8 cellular contexts compared by ENCODE assay signal in genomic region chr2:241734467-241735208, GRCh38. TPM values are rescaled to one million over a fixed set of nuclear protein-coding genes. Genes with fewer than 3 reads are reported as not detected.
DNase-seq lines count a peak whose midpoint lies in the region; ATAC-seq lines count a peak whose summit lies in the region.

Gene D2HGDH, plus strand, starts transcription at chr2:241734630. Its CDS starts 595 bp downstream, at chr2:241735225.

- no peaks in the 10 kb centered on the region for H4K20me1 ChIP-seq in Karpas-422 (ENCODE audit: insufficient read depth, low read depth, low read length)

- peak within 1 kb of the TSS; percentile 67 for H3K27ac ChIP-seq in Karpas-422 (ENCODE audit: low read length)
- peak within 1 kb of the TSS; percentile 75 for H3K27ac ChIP-seq in naive thymus-derived CD4-positive, alpha-beta T cell (ENCODE audit: low read depth, low read length)

- H3K79me2 ChIP-seq in Karpas-422 (ENCODE audit: low read length): peaks cover 48% of the 10 kb centered on the region

- H3K4me1 Mint-ChIP-seq in activated T-helper 1 cell treated with anti-CD3 and anti-CD28 coated beads, Interleukin-12 subunit alpha, Interleukin-12 subunit beta, Interleukin-2, Interleukin-4 antibody, amounts not matched to agents 30 ng/mL and 10 ng/mL and 1 ng/mL, durations not matched to agents 14 hours and 24 hours and 36 hours (ENCODE audit: low read depth): peaks cover 41% of the 10 kb centered on the region
- peaks cover 9 to 54% (median 43%) of the 10 kb centered on the region in 7 donors for H3K4me1 Mint-ChIP-seq in naive thymus-derived CD4-positive, alpha-beta T cell
- H3K4me1 Mint-ChIP-seq in stimulated activated memory B cell treated with anti-CD40 and anti-IgM and Interleukin-4, amounts not matched to agents 10 μg/mL and 1 μg/mL and 100 μg/mL, for 72 hours: peaks cover 67% of the 10 kb centered on the region

- H3K9me2 ChIP-seq in Karpas-422 (replicated peaks; ENCODE audit: insufficient read depth, low read length): no peaks in the 10 kb centered on the region

- H3K4me3 Mint-ChIP-seq in activated T-helper 1 cell treated with anti-CD3 and anti-CD28 coated beads, Interleukin-12 subunit alpha, Interleukin-12 subunit beta, Interleukin-2, Interleukin-4 antibody, amounts not matched to agents 30 ng/mL and 10 ng/mL and 1 ng/mL, durations not matched to agents 14 hours and 24 hours and 36 hours: peak within 1 kb of the TSS; percentile 82
- peak within 1 kb of the TSS; percentile 79 to 89 (median 84) for H3K4me3 Mint-ChIP-seq in naive thymus-derived CD4-positive, alpha-beta T cell
- H3K4me3 Mint-ChIP-seq in stimulated activated memory B cell treated with anti-CD40 and anti-IgM and Interleukin-4, amounts not matched to agents 10 μg/mL and 1 μg/mL and 100 μg/mL, for 72 hours: peak within 1 kb of the TSS; percentile 84

- no peaks in the 10 kb centered on the region for H3K9me3 Mint-ChIP-seq in activated T-helper 1 cell treated with anti-CD3 and anti-CD28 coated beads, Interleukin-12 subunit alpha, Interleukin-12 subunit beta, Interleukin-2, Interleukin-4 antibody, amounts not matched to agents 30 ng/mL and 10 ng/mL and 1 ng/mL, durations not matched to agents 14 hours and 24 hours and 36 hours
- H3K9me3 Mint-ChIP-seq in naive thymus-derived CD4-positive, alpha-beta T cell: no peaks in the 10 kb centered on the region
- peaks cover 5% of the 10 kb centered on the region for H3K9me3 Mint-ChIP-seq in stimulated activated memory B cell treated with anti-CD40 and anti-IgM and Interleukin-4, amounts not matched to agents 10 μg/mL and 1 μg/mL and 100 μg/mL, for 72 hours

- no peaks in the 10 kb centered on the region for H3K36me3 ChIP-seq in Karpas-422 (ENCODE audit: insufficient read depth, low read length)
- peaks cover 0 to 12% (median 0%) of the 10 kb centered on the region in 3 experiments for H3K36me3 ChIP-seq in naive thymus-derived CD4-positive, alpha-beta T cell (ENCODE audit: control insufficient read depth in 2 of 3, insufficient read depth in 3 of 3, low read length in 3 of 3)

- peaks cover 11% of the 10 kb centered on the region for H3K36me3 Mint-ChIP-seq in activated T-helper 1 cell treated with anti-CD3 and anti-CD28 coated beads, Interleukin-12 subunit alpha, Interleukin-12 subunit beta, Interleukin-2, Interleukin-4 antibody, amounts not matched to agents 30 ng/mL and 10 ng/mL and 1 ng/mL, durations not matched to agents 14 hours and 24 hours and 36 hours (ENCODE audit: low read depth)
- peaks cover 0 to 5% (median 0%) of the 10 kb centered on the region in 5 donors for H3K36me3 Mint-ChIP-seq in naive thymus-derived CD4-positive, alpha-beta T cell
- H3K36me3 Mint-ChIP-seq in stimulated activated memory B cell treated with anti-CD40 and anti-IgM and Interleukin-4, amounts not matched to agents 10 μg/mL and 1 μg/mL and 100 μg/mL, for 72 hours: peaks cover 24% of the 10 kb centered on the region

- ATAC-seq in GM21786 (IDR thresholded peaks at IDR 0.05; ENCODE audit: unreplicated experiment): peak; percentile 70
- ATAC-seq in naive thymus-derived CD4-positive, alpha-beta T cell: peak; percentile 98
- peak; percentile 97 for ATAC-seq in stimulated activated memory B cell treated with anti-CD40 and anti-IgM and Interleukin-4, amounts not matched to agents 10 μg/mL and 1 μg/mL and 100 μg/mL, for 72 hours

- peaks cover 3% of the 10 kb centered on the region for H3K27me3 Mint-ChIP-seq in activated T-helper 1 cell treated with anti-CD3 and anti-CD28 coated beads, Interleukin-12 subunit alpha, Interleukin-12 subunit beta, Interleukin-2, Interleukin-4 antibody, amounts not matched to agents 30 ng/mL and 10 ng/mL and 1 ng/mL, durations not matched to agents 14 hours and 24 hours and 36 hours (ENCODE audit: insufficient read depth)
- H3K27me3 Mint-ChIP-seq in naive thymus-derived CD4-positive, alpha-beta T cell: no peaks in the 10 kb centered on the region
- H3K27me3 Mint-ChIP-seq in stimulated activated memory B cell treated with anti-CD40 and anti-IgM and Interleukin-4, amounts not matched to agents 10 μg/mL and 1 μg/mL and 100 μg/mL, for 72 hours: no peaks in the 10 kb centered on the region

- H3K9me3 ChIP-seq in Karpas-422 (ENCODE audit: low read length): no peaks in the 10 kb centered on the region
- no peaks in the 10 kb centered on the region for H3K9me3 ChIP-seq in naive thymus-derived CD4-positive, alpha-beta T cell (ENCODE audit: control insufficient read depth in 2 of 3, low read length in 3 of 3)

- H2AFZ ChIP-seq in Karpas-422 (ENCODE audit: low read length): peak within 1 kb of the TSS; percentile 74

- POLR2A ChIA-PET in naive thymus-derived CD4-positive, alpha-beta T cell (lab: Charles Lee): interaction anchor here (0.7 to 1.8 kb wide), 5 partner anchors 33 to 147 kb away, joined by 3 to 22 read pairs (median 3); partner anchors contain the start of genes DTYMK and ING5

- H3K4me3 ChIP-seq in Karpas-422 (ENCODE audit: low read length): peak within 1 kb of the TSS; percentile 97
- peak within 1 kb of the TSS; percentile 88 for H3K4me3 ChIP-seq in naive thymus-derived CD4-positive, alpha-beta T cell (ENCODE audit: low read length)

- peak within 1 kb of the TSS; percentile 99 for H3K9ac ChIP-seq in Karpas-422 (ENCODE audit: low read length)

- DNase-seq in DMS79 (lab: John Stamatoyannopoulos, UW) (peak; percentile 30), Karpas-422 (peak; percentile 95), RKO (ENCODE audit: low spot score) (peak; percentile 81), fibroblast of gingiva (ENCODE audit: low read depth) (peak; percentile 76)
- peak; percentile 89 for DNase-seq in activated T-helper 1 cell treated with anti-CD3 and anti-CD28 coated beads, Interleukin-12 subunit alpha, Interleukin-12 subunit beta, Interleukin-2, Interleukin-4 antibody, amounts not matched to agents 30 ng/mL and 10 ng/mL and 1 ng/mL, durations not matched to agents 14 hours and 24 hours and 36 hours (ENCODE audit: low spot score)
- DNase-seq in naive thymus-derived CD4-positive, alpha-beta T cell: peak; percentile 85 to 99 (median 91)

- intact Hi-C loops in activated T-helper 1 cell treated with anti-CD3 and anti-CD28 coated beads, Interleukin-12 subunit alpha, Interleukin-12 subunit beta, Interleukin-2, Interleukin-4 antibody, amounts not matched to agents 30 ng/mL and 10 ng/mL and 1 ng/mL, durations not matched to agents 14 hours and 24 hours and 36 hours (cut with micrococcal nuclease): loop anchor here (1.0 to 5.0 kb wide), 11 partner anchors 32 to 882 kb away; partner anchors contain the start of genes ATG4B, DTYMK, FARP2 and HDLBP
- intact Hi-C loops in naive thymus-derived CD4-positive, alpha-beta T cell (cut with micrococcal nuclease): loop anchor here (1.0 to 10.0 kb wide), 13 partner anchors 32 to 1297 kb away; partner anchors contain the start of genes ATG4B (in 2 of the 2), DTYMK (in 2 of the 2), FARP2 (in 2 of the 2) and ING5 (in 2 of the 2)

- peak within 1 kb of the TSS; percentile 90 for H3K4me2 ChIP-seq in Karpas-422 (ENCODE audit: low read depth, low read length, poor library complexity, severe bottlenecking)

- no peak within 1 kb of the TSS for H3K27ac Mint-ChIP-seq in activated T-helper 1 cell treated with anti-CD3 and anti-CD28 coated beads, Interleukin-12 subunit alpha, Interleukin-12 subunit beta, Interleukin-2, Interleukin-4 antibody, amounts not matched to agents 30 ng/mL and 10 ng/mL and 1 ng/mL, durations not matched to agents 14 hours and 24 hours and 36 hours
- peak within 1 kb of the TSS in 8 of 9 donors; percentile 40 to 79 (median 72) for H3K27ac Mint-ChIP-seq in naive thymus-derived CD4-positive, alpha-beta T cell
- peak within 1 kb of the TSS; percentile 69 for H3K27ac Mint-ChIP-seq in stimulated activated memory B cell treated with anti-CD40 and anti-IgM and Interleukin-4, amounts not matched to agents 10 μg/mL and 1 μg/mL and 100 μg/mL, for 72 hours

- CTCF ChIA-PET in naive thymus-derived CD4-positive, alpha-beta T cell (lab: Charles Lee): interaction anchor here (1.3 to 1.5 kb wide), 2 partner anchors 33 to 144 kb away, joined by 3 to 5 read pairs; partner anchors contain the start of gene ING5

- no peaks in the 10 kb centered on the region for H3K27me3 ChIP-seq in Karpas-422 (ENCODE audit: low read length)
- H3K27me3 ChIP-seq in naive thymus-derived CD4-positive, alpha-beta T cell (ENCODE audit: control insufficient read depth in 2 of 2, insufficient read depth in 2 of 2, low read length in 2 of 2): no peaks in the 10 kb centered on the region

- peaks cover 14% of the 10 kb centered on the region for H3K4me1 ChIP-seq in Karpas-422 (ENCODE audit: low read length)
- H3K4me1 ChIP-seq in naive thymus-derived CD4-positive, alpha-beta T cell (ENCODE audit: control insufficient read depth in 2 of 2, insufficient read depth in 2 of 2, low read length in 2 of 2): peaks cover 9% of the 10 kb centered on the region in 2 donors

RNA-seq across cellular contexts. Expression of gene D2HGDH, which starts in this region (rescaled TPM):
- 21.2 and 35.9 TPM in 2 replicates for total RNA-seq in Karpas-422 (2014; rRNA removed; shearing (Covaris generic); ENCODE audit: low replicate concordance)
- total RNA-seq in activated T-helper 1 cell treated with anti-CD3 and anti-CD28 coated beads, Interleukin-12 subunit alpha, Interleukin-12 subunit beta, Interleukin-2, Interleukin-4 antibody, amounts not matched to agents 30 ng/mL and 10 ng/mL and 1 ng/mL, durations not matched to agents 14 hours and 24 hours and 36 hours: 27.1 and 28.7 TPM in 2 replicates
- 10 to 100 TPM; 32.5 to 49.8 (median 41.1) TPM for total RNA-seq in naive thymus-derived CD4-positive, alpha-beta T cell
- 1 to 10 TPM; 3.5 to 5.3 TPM for polyA plus RNA-seq in naive thymus-derived CD4-positive, alpha-beta T cell

Comparison
In these comparisons a context has a peak if more than half of its experiments do, and no peak if none do; other contexts are left out.
1. Peak in every context shown above with its lines: DNase-seq, ATAC-seq, H3K4me3 ChIP-seq and H3K27ac ChIP-seq.
2. DNase-seq: peak in every context shown above with its lines; median percentile 95 in Karpas-422; 91 in naive thymus-derived CD4-positive, alpha-beta T cell; 89 in activated T-helper 1 cell treated with anti-CD3 and anti-CD28 coated beads, Interleukin-12 subunit alpha, Interleukin-12 subunit beta, Interleukin-2, Interleukin-4 antibody, amounts not matched to agents 30 ng/mL and 10 ng/mL and 1 ng/mL, durations not matched to agents 14 hours and 24 hours and 36 hours; 81 in RKO; 76 in fibroblast of gingiva; 30 in DMS79.